Comparison of ENCODE assay signal across 8 cellular contexts in genomic region chr2:207530160-207531023, GRCh38. TPM values are rescaled to one million over a fixed set of nuclear protein-coding genes. Genes with fewer than 3 reads are reported as not detected.
DNase-seq lines count a peak whose midpoint lies in the region; ATAC-seq, FAIRE-seq and TF ChIP-seq lines count a peak whose summit lies in the region.

No MANE protein-coding gene starts in this region.

- peak overlapping the region; percentile 100 for H3K27ac Mint-ChIP-seq in T-helper 2 cell treated with Interferon-gamma antibody and Interleukin-4, amounts not matched to agents 5 μg/mL and 100 μg/mL, for 36 hours

- FAIRE-seq in small intestine (lab: Jason Lieb, UNC), result no peak

- H3K9me3 ChIP-seq in BLaER1 treated with 17β-estradiol and CSF1 and Interleukin-3, amounts not matched to agents 10 nM and 100 nM (replicated peaks in 1 of 11), result no peaks in the 10 kb centered on the region
- H3K9me3 ChIP-seq in small intestine (ENCODE audit: control insufficient read depth, low read depth), result no peaks in the 10 kb centered on the region

- ATAC-seq in GM19324 (IDR thresholded peaks at IDR 0.05; ENCODE audit: low FRiP score, unreplicated experiment) (peak; percentile 17), GM21825 (IDR thresholded peaks at IDR 0.05; ENCODE audit: unreplicated experiment) (no peak)

- H3K27me3 Mint-ChIP-seq in T-helper 2 cell treated with Interferon-gamma antibody and Interleukin-4, amounts not matched to agents 5 μg/mL and 100 μg/mL, for 36 hours (ENCODE audit: low read depth), result peaks cover 2% of the 10 kb centered on the region

- 0 to 1% (median 0%) methylated on average over 21 to 93 of the region's 93 CpGs for WGBS in small intestine, 3 donors

- H3K4me3 Mint-ChIP-seq in T-helper 2 cell treated with Interferon-gamma antibody and Interleukin-4, amounts not matched to agents 5 μg/mL and 100 μg/mL, for 36 hours, result peak overlapping the region; percentile 96

- peaks cover 36 to 71% (median 52%) of the 10 kb centered on the region in 10 experiments for H3K4me1 ChIP-seq in BLaER1 treated with 17β-estradiol and CSF1 and Interleukin-3, amounts not matched to agents 10 nM and 100 nM
- peaks cover 0 to 8% of the 10 kb centered on the region in 2 donors for H3K4me1 ChIP-seq in small intestine (ENCODE audit: control insufficient read depth in 2 of 2, insufficient read depth in 1 of 2, low read depth in 1 of 2, low read length in 1 of 2)

- H3K4me2 ChIP-seq in BLaER1 treated with 17β-estradiol and CSF1 and Interleukin-3, amounts not matched to agents 10 nM and 100 nM, result peak overlapping the region; percentile 75 to 89 (median 84)

- in situ Hi-C loops in astrocyte of the spinal cord (cut with HindIII; ENCODE audit: low sequenced_read_pairs), result no loop called here

- peaks cover 51% of the 10 kb centered on the region for H3K4me1 Mint-ChIP-seq in T-helper 2 cell treated with Interferon-gamma antibody and Interleukin-4, amounts not matched to agents 5 μg/mL and 100 μg/mL, for 36 hours (ENCODE audit: low read depth)

- peak overlapping the region; percentile 95 to 100 (median 98) for H3K9ac ChIP-seq in BLaER1 treated with 17β-estradiol and CSF1 and Interleukin-3, amounts not matched to agents 10 nM and 100 nM

- DNase-seq in LHCN-M2 (ENCODE audit: low read depth) (peak; percentile 55), astrocyte of the spinal cord (ENCODE audit: low read depth, low spot score) (peak; percentile 53), iPS-NIHi7 (ENCODE audit: extremely low spot score) (peak; percentile 37), small intestine (peak; percentile 67)
- DNase-seq in T-helper 2 cell treated with Interferon-gamma antibody and Interleukin-4, amounts not matched to agents 5 μg/mL and 100 μg/mL, for 36 hours (ENCODE audit: low spot score), result peak; percentile 45

- no peaks in the 10 kb centered on the region for H3K27me3 ChIP-seq in BLaER1 treated with 17β-estradiol and CSF1 and Interleukin-3, amounts not matched to agents 10 nM and 100 nM
- H3K27me3 ChIP-seq in small intestine (ENCODE audit: control insufficient read depth in 2 of 2, insufficient read depth in 2 of 2, low read length in 2 of 2), result no peaks in the 10 kb centered on the region

- peaks cover 0 to 35% (median 8%) of the 10 kb centered on the region in 11 experiments; a peak in 13 of 22 replicates for H3K36me3 ChIP-seq in BLaER1 treated with 17β-estradiol and CSF1 and Interleukin-3, amounts not matched to agents 10 nM and 100 nM
- H3K36me3 ChIP-seq in small intestine (ENCODE audit: control insufficient read depth in 2 of 2, insufficient read depth in 2 of 2, low read length in 2 of 2), result no peaks in the 10 kb centered on the region

- no peaks in the 10 kb centered on the region for H3K9me3 Mint-ChIP-seq in T-helper 2 cell treated with Interferon-gamma antibody and Interleukin-4, amounts not matched to agents 5 μg/mL and 100 μg/mL, for 36 hours

- H3K4me3 ChIP-seq in BLaER1 treated with 17β-estradiol and CSF1 and Interleukin-3, amounts not matched to agents 10 nM and 100 nM, result peak overlapping the region; percentile 69 to 91 (median 81)
- peak overlapping the region; percentile 97 for H3K4me3 ChIP-seq in astrocyte of the spinal cord (ENCODE audit: low read depth, low read length)
- H3K4me3 ChIP-seq in small intestine (ENCODE audit: low read depth in 1 of 2, low read length in 2 of 2), result peak overlapping the region; percentile 86 to 87

- peak overlapping the region; percentile 93 to 100 (median 98) for H3K27ac ChIP-seq in BLaER1 treated with 17β-estradiol and CSF1 and Interleukin-3, amounts not matched to agents 10 nM and 100 nM
- H3K27ac ChIP-seq in small intestine (ENCODE audit: low read depth in 1 of 2, low read length in 1 of 2), result peak overlapping the region; percentile 99 to 100

- H4K20me1 ChIP-seq in BLaER1 treated with 17β-estradiol and CSF1 and Interleukin-3, amounts not matched to agents 10 nM and 100 nM, result peaks cover 33 to 50% (median 47%) of the 10 kb centered on the region in 11 experiments; a peak in 21 of 22 replicates

- no peak for TF ChIP-seq CTCF in astrocyte of the spinal cord (IDR thresholded peaks at IDR 0.05; ENCODE audit: low read depth, low read length)

- peaks cover 32% of the 10 kb centered on the region for H3K36me3 Mint-ChIP-seq in T-helper 2 cell treated with Interferon-gamma antibody and Interleukin-4, amounts not matched to agents 5 μg/mL and 100 μg/mL, for 36 hours (ENCODE audit: low read depth)

RNA-seq across cellular contexts. Expression of gene CREB1, which starts 0.6 kb away (rescaled TPM):
- total RNA-seq in LHCN-M2 (2014; rRNA removed), result 23.1 and 37.2 TPM in 2 replicates
- 16.0 TPM for polyA plus RNA-seq in LHCN-M2 (2012)
- 10 to 100 TPM in 1 of 3 donors, 1 to 10 TPM in 2; 4.1 to 12.7 (median 8.5) TPM for polyA plus RNA-seq in small intestine
